ENCODE assay signal across 16 cellular contexts in the genomic region with DNA sequence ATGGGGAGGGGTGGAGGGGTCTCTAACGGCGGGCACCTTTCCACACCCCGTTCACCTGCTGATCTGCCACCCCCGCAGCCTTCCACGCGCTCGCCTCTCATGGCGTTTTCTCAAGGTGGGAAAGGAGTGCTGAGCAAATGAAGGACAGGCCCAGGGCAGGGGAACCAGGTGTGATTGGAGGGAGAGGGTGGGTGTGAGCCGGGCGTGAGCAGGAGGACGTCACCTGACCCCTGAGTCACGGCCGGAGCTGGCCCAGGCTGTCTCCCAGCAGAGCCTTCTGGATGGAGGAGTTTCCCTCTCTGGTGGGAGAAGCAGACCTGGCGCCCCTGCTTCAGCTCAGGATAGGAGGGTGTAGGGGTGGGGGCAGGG. TPM values are rescaled to one million over a fixed set of nuclear protein-coding genes. Genes with fewer than 3 reads are reported as not detected.
A peak's percentile ranks its signal among the peaks of the same experiment; 100 is the strongest.
DNase-seq lines count a peak whose midpoint lies in the region; ATAC-seq and TF ChIP-seq lines count a peak whose summit lies in the region.
"Had no signal": no experiment of that assay in that cellular context is flagged by ENCODE, and none has a peak within 500 bp of the region (broad histone marks: within the 10 kb centered on the region; RNA-seq: fewer than 3 reads in every experiment).

No MANE protein-coding gene starts in this region.

- H3K36me3 ChIP-seq in RWPE2 (ENCODE audit: low read depth): no peaks in the 10 kb centered on the region
- H3K36me3 ChIP-seq: BE2C, brain microvascular endothelial cell, ovary had no signal

- H3K27me3 ChIP-seq in RWPE2 (ENCODE audit: insufficient read depth, poor library complexity, severe bottlenecking): no peaks in the 10 kb centered on the region
- H3K27me3 ChIP-seq: BE2C, brain microvascular endothelial cell, ovary had no signal

- H3K4me1 ChIP-seq in RWPE2 (ENCODE audit: insufficient read depth, poor library complexity, severe bottlenecking): peaks cover 6% of the 10 kb centered on the region
- H3K4me1 ChIP-seq: BE2C had no signal

- no peak for TF ChIP-seq CTCF in RWPE2 (IDR thresholded peaks at IDR 0.05; ENCODE audit: poor library complexity, severe bottlenecking)

- ATAC-seq in RWPE2 (ENCODE audit: low read depth) (peak; percentile 67), GM19467 (IDR thresholded peaks at IDR 0.05; ENCODE audit: unreplicated experiment) (no peak), HG03342 (IDR thresholded peaks at IDR 0.05; ENCODE audit: unreplicated experiment) (no peak)

- H3K4me3 ChIP-seq in RWPE2 (ENCODE audit: severe bottlenecking): no peak overlapping the region
- H3K4me3 ChIP-seq: ovary had no signal

- no peak overlapping the region for H3K27ac ChIP-seq in RWPE2 (ENCODE audit: poor library complexity, severe bottlenecking)
- H3K27ac ChIP-seq: brain microvascular endothelial cell, ovary, VCaP had no signal

- H3K9me3 ChIP-seq in RWPE2 (ENCODE audit: severe bottlenecking): no peaks in the 10 kb centered on the region
- H3K9me3 ChIP-seq: BE2C, ovary, SK-N-SH had no signal

- peak; percentile 28 for DNase-seq in ELR (ENCODE audit: low read depth)
- no peak for DNase-seq in RWPE2 (ENCODE audit: low spot score)
- DNase-seq in iris pigment epithelial cell (ENCODE audit: low read depth): peak; percentile 26
- peak; percentile 61 for DNase-seq in renal cortical epithelial cell (ENCODE audit: low read depth)
- no peak for DNase-seq in activated effector memory CD4-positive, alpha-beta T cell treated with anti-CD3 and anti-CD28 coated beads, Interleukin-2, amount 50 U/mL, for 16 hours
- DNase-seq in stimulated activated CD4-positive, alpha-beta T cell treated with anti-CD3 and anti-CD28 coated beads, Interleukin-12 subunit alpha, Interleukin-12 subunit beta, amount 100 ng/mL, for 4 hours: no peak
- DNase-seq: activated naive CD4-positive, alpha-beta T cell treated with Interleukin-2 at 50 U/mL for 16 hours; BE2C; brain microvascular endothelial cell; DND-41; effector CD8-positive, alpha-beta T cell had no signal

RNA-seq across cellular contexts. Expression of a gene that starts 14.0 kb away (rescaled TPM):
- total RNA-seq in renal cortical epithelial cell: 5.3 and 25.0 TPM in 2 replicates

RNA-seq across cellular contexts. Expression of a gene that starts 36.3 kb away (rescaled TPM):
- total RNA-seq in renal cortical epithelial cell: 9.2 and 12.4 TPM in 2 replicates

Comparison
In these comparisons a context has a peak if more than half of its experiments do, and no peak if none do; other contexts are left out.
1. DNase-seq: peak in ELR (single experiment), iris pigment epithelial cell (single experiment) and renal cortical epithelial cell (single experiment); none in RWPE2 (single experiment), activated effector memory CD4-positive, alpha-beta T cell treated with anti-CD3 and anti-CD28 coated beads, Interleukin-2, amount 50 U/mL, for 16 hours (single experiment) and stimulated activated CD4-positive, alpha-beta T cell treated with anti-CD3 and anti-CD28 coated beads, Interleukin-12 subunit alpha, Interleukin-12 subunit beta, amount 100 ng/mL, for 4 hours (single experiment).